8 cellular contexts compared by ENCODE assay signal in genomic region chr2:64404002-64404731, GRCh38. TPM values are rescaled to one million over a fixed set of nuclear protein-coding genes. Genes with fewer than 3 reads are reported as not detected.
A peak's percentile ranks its signal among the peaks of the same experiment; 100 is the strongest.
DNase-seq lines count a peak whose midpoint lies in the region; ATAC-seq and TF ChIP-seq lines count a peak whose summit lies in the region.

No MANE protein-coding gene starts in this region.

- H3K4me1 ChIP-seq in body of pancreas = peaks cover 38% of the 10 kb centered on the region

- peaks cover 5% of the 10 kb centered on the region for H3K27me3 Mint-ChIP-seq in activated CD4-positive, alpha-beta T cell treated with anti-CD3 and anti-CD28 coated beads, Interleukin-2, amount 10 ng/mL, durations not matched to agents 7 days and 5 days

- TF ChIP-seq CTCF in body of pancreas (IDR thresholded peaks at IDR 0.05) = no peak

- WGBS in body of pancreas, 2 donors = 23 to 25% methylated on average over 9 of the region's 9 CpGs

- intact Hi-C loops in body of pancreas (cut with DNase I) = no loop called here

- no peak overlapping the region for H3K4me3 Mint-ChIP-seq in activated CD4-positive, alpha-beta T cell treated with anti-CD3 and anti-CD28 coated beads, Interleukin-2, amount 10 ng/mL, durations not matched to agents 7 days and 5 days

- no peak for TF ChIP-seq POLR2A in body of pancreas (IDR thresholded peaks at IDR 0.05)

- CTCF ChIA-PET in activated CD4-positive, alpha-beta T cell treated with anti-CD3 and anti-CD28 coated beads, Interleukin-2, amount 10 ng/mL, durations not matched to agents 7 days and 5 days (lab: Charles Lee) = interaction anchor here (1.4 kb wide), 1 partner anchor 13 kb away, joined by 4 read pairs; no protein-coding TSS in a partner anchor

- no peaks in the 10 kb centered on the region for H3K36me3 Mint-ChIP-seq in activated CD4-positive, alpha-beta T cell treated with anti-CD3 and anti-CD28 coated beads, Interleukin-2, amount 10 ng/mL, durations not matched to agents 7 days and 5 days (ENCODE audit: low read depth)

- no peaks in the 10 kb centered on the region for H3K4me1 Mint-ChIP-seq in activated CD4-positive, alpha-beta T cell treated with anti-CD3 and anti-CD28 coated beads, Interleukin-2, amount 10 ng/mL, durations not matched to agents 7 days and 5 days

- H3K27ac Mint-ChIP-seq in activated CD4-positive, alpha-beta T cell treated with anti-CD3 and anti-CD28 coated beads, Interleukin-2, amount 10 ng/mL, durations not matched to agents 7 days and 5 days = no peak overlapping the region

- DNase-seq in HuH-7.5 (ENCODE audit: low spot score) (peak; percentile 35), body of pancreas (peak; percentile 78 to 91 (median 84)), skeletal muscle cell (ENCODE audit: low read depth) (peak; percentile 88), NCI-H1930 (lab: John Stamatoyannopoulos, UW) (no peak), SKM-1 treated with dmso at 0.1 percent for 144 hours (lab: John Stamatoyannopoulos, UW; ENCODE audit: unreplicated experiment) (no peak)
- no peak for DNase-seq in activated CD4-positive, alpha-beta T cell treated with anti-CD3 and anti-CD28 coated beads, Interleukin-2, amount 10 ng/mL, durations not matched to agents 7 days and 5 days

- ATAC-seq in body of pancreas (peak; percentile 85), HG03378 (IDR thresholded peaks at IDR 0.05; ENCODE audit: unreplicated experiment) (no peak)

- no peaks in the 10 kb centered on the region for H3K27me3 ChIP-seq in body of pancreas

- peak overlapping the region; percentile 66 to 78 (median 72) for H3K27ac ChIP-seq in body of pancreas

- no peaks in the 10 kb centered on the region for H3K9me3 Mint-ChIP-seq in activated CD4-positive, alpha-beta T cell treated with anti-CD3 and anti-CD28 coated beads, Interleukin-2, amount 10 ng/mL, durations not matched to agents 7 days and 5 days

- H3K36me3 ChIP-seq in body of pancreas (replicated peaks in 1 of 2; ENCODE audit: insufficient read depth in 1 of 2, low read depth in 2 of 2) = no peaks in the 10 kb centered on the region

- H3K4me3 ChIP-seq in body of pancreas = no peak overlapping the region
- H3K4me3 ChIP-seq in iPS-18c (ENCODE audit: insufficient read depth, low read depth, low read length) = peak overlapping the region; percentile 32
- no peak overlapping the region for H3K4me3 ChIP-seq in skeletal muscle cell (ENCODE audit: low read depth, low read length)

- POLR2A ChIA-PET in activated CD4-positive, alpha-beta T cell treated with anti-CD3 and anti-CD28 coated beads, Interleukin-2, amount 10 ng/mL, durations not matched to agents 7 days and 5 days (lab: Charles Lee) = no interaction called here

- H3K9me3 ChIP-seq in body of pancreas = no peaks in the 10 kb centered on the region
- no peaks in the 10 kb centered on the region for H3K9me3 ChIP-seq in iPS-18c (ENCODE audit: control insufficient read depth, insufficient read depth, low read length)

RNA-seq across cellular contexts. Expression of gene LGALSL, which starts 49.8 kb away (rescaled TPM):
- total RNA-seq in body of pancreas = 1 to 10 TPM; 1.3 to 8.6 TPM
- 1 to 10 TPM in 1 of 2 experiments, under 1 TPM in 1; 0.83 to 1.2 TPM for total RNA-seq in activated CD4-positive, alpha-beta T cell treated with anti-CD3 and anti-CD28 coated beads, Interleukin-2, amount 10 ng/mL, durations not matched to agents 7 days and 5 days

Comparison
In these comparisons a context has a peak if more than half of its experiments do, and no peak if none do; other contexts are left out.
1. DNase-seq: peak in HuH-7.5 (single experiment), body of pancreas (4 of 4) and skeletal muscle cell (single experiment); none in NCI-H1930 (0 of 2), SKM-1 treated with dmso at 0.1 percent for 144 hours (single experiment) and activated CD4-positive, alpha-beta T cell treated with anti-CD3 and anti-CD28 coated beads, Interleukin-2, amount 10 ng/mL, durations not matched to agents 7 days and 5 days (single experiment).